28 cellular contexts compared by ENCODE assay signal in the genomic region with DNA sequence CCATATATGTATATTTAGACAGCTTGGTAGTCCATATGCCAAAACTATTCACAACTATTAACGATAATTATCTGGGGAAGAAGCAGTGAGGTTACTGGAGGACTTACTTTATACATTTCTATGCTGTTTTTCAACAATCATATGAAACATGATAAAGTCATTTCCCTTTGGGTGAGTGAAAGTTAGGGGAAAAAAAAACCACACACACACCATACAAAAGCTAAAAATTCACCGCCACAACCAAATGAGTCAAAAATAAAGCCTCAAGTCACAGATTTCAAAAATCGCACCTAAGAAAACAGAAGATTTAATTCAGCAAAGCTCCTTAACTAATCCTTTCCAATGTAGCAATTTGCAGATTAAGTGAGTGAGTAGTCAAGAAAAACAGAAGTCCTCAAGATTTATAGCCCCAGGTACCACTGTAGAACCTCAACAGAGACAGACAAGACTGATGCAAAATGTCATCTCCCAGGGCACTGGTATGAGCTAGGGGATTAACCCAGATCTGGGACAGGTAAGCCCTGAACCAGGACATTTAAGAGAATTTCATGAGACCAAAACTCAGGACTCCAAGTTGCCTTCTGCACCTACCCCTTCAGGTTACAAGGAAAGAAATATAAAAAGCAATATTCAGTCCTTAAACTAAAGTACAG. TPM values are rescaled to one million over a fixed set of nuclear protein-coding genes. Genes with fewer than 3 reads are reported as not detected.
"Had no signal": no experiment of that assay in that cellular context is flagged by ENCODE, and none has a peak within 500 bp of the region (broad histone marks: within the 10 kb centered on the region; RNA-seq: fewer than 3 reads in every experiment).

No MANE protein-coding gene starts in this region.

- H3K4me1 Mint-ChIP-seq: activated CD8-positive, alpha-beta memory T cell treated with anti-CD3 and anti-CD28 coated beads, Interleukin-2, amount 10 ng/mL, durations not matched to agents 7 days and 5 days; nephron; T-helper 17 cell had no signal

- H3K27me3 ChIP-seq: ascending aorta, brain microvascular endothelial cell, gastroesophageal sphincter, right lobe of liver, upper lobe of left lung, vagina had no signal

- H3K9me3 ChIP-seq: ascending aorta, gastroesophageal sphincter, mucosa of descending colon, right lobe of liver, upper lobe of left lung, vagina had no signal

- H3K36me3 Mint-ChIP-seq: activated CD8-positive, alpha-beta memory T cell treated with anti-CD3 and anti-CD28 coated beads, Interleukin-2, amount 10 ng/mL, durations not matched to agents 7 days and 5 days; activated naive CD8-positive, alpha-beta T cell had no signal

- ATAC-seq: activated CD8-positive, alpha-beta memory T cell treated with anti-CD3 and anti-CD28 coated beads, Interleukin-2, amount 10 ng/mL, durations not matched to agents 7 days and 5 days; activated CD8-positive, alpha-beta T cell treated with anti-CD3 and anti-CD28 coated beads, Interleukin-2, amount 10 ng/mL, durations not matched to agents 7 days and 5 days; effector memory CD8-positive, alpha-beta T cell; gastroesophageal sphincter; left cardiac atrium; left ventricle myocardium superior; mucosa of descending colon; T-helper 17 cell had no signal

- H3K9me3 Mint-ChIP-seq: activated B cell treated with CpG ODN at 0.5 μM for 24 hours; effector memory CD8-positive, alpha-beta T cell; stimulated activated naive CD8-positive, alpha-beta T cell treated with anti-CD3 and anti-CD28 coated beads, Interleukin-15, Interleukin-2, amounts not matched to agents 100 ng/mL and 50 ng/mL, for 24 hours had no signal

- H3K27me3 Mint-ChIP-seq: activated B cell treated with CpG ODN at 0.5 μM for 24 hours had no signal

- FAIRE-seq: keratinocyte had no signal

- H3K27ac ChIP-seq: ascending aorta, brain microvascular endothelial cell, gastroesophageal sphincter, right lobe of liver, skin epidermis, upper lobe of left lung, vagina had no signal

- H3K27ac Mint-ChIP-seq: activated B cell treated with CpG ODN at 0.5 μM for 24 hours; activated CD8-positive, alpha-beta memory T cell treated with anti-CD3 and anti-CD28 coated beads, Interleukin-2, amount 10 ng/mL, durations not matched to agents 7 days and 5 days; activated CD8-positive, alpha-beta T cell treated with anti-CD3 and anti-CD28 coated beads, Interleukin-2, amount 10 ng/mL, durations not matched to agents 7 days and 5 days; activated naive CD8-positive, alpha-beta T cell; effector memory CD8-positive, alpha-beta T cell; nephron; stimulated activated naive CD8-positive, alpha-beta T cell treated with anti-CD3 and anti-CD28 coated beads, Interleukin-15, Interleukin-2, amounts not matched to agents 100 ng/mL and 50 ng/mL, for 24 hours; T-helper 17 cell had no signal

- DNase-seq: activated B cell treated with CpG ODN at 0.5 μM for 24 hours; activated CD8-positive, alpha-beta memory T cell treated with anti-CD3 and anti-CD28 coated beads, Interleukin-2, amount 10 ng/mL, durations not matched to agents 7 days and 5 days; activated CD8-positive, alpha-beta T cell treated with anti-CD3 and anti-CD28 coated beads, Interleukin-2, amount 10 ng/mL, durations not matched to agents 7 days and 5 days; activated effector memory CD4-positive, alpha-beta T cell treated with Interleukin-2 at 50 U/mL for 16 hours; activated naive CD4-positive, alpha-beta T cell treated with Interleukin-2 at 50 U/mL for 16 hours; brain microvascular endothelial cell; cortex of kidney; effector memory CD8-positive, alpha-beta T cell; erythroblast; hippocampal formation; left cardiac atrium; left ventricle myocardium superior; mucosa of descending colon; right lobe of liver; stimulated activated CD4-positive, alpha-beta T cell treated with anti-CD3 and anti-CD28 coated beads, Interleukin-12 subunit alpha, Interleukin-12 subunit beta, amount 100 ng/mL, for 4 hours; stimulated activated CD4-positive, alpha-beta T cell treated with anti-CD3 and anti-CD28 coated beads, Interleukin-4, amount 100 ng/mL, for 1 hour; substantia nigra; T-helper 17 cell; T1000; upper lobe of left lung had no signal

- H3K4me1 ChIP-seq: ascending aorta, gastroesophageal sphincter, right lobe of liver, upper lobe of left lung, vagina had no signal

- H3K36me3 ChIP-seq: ascending aorta, brain microvascular endothelial cell, right lobe of liver, upper lobe of left lung, vagina had no signal

- H3K4me3 Mint-ChIP-seq: activated B cell treated with CpG ODN at 0.5 μM for 24 hours; activated CD8-positive, alpha-beta memory T cell treated with anti-CD3 and anti-CD28 coated beads, Interleukin-2, amount 10 ng/mL, durations not matched to agents 7 days and 5 days; activated CD8-positive, alpha-beta T cell treated with anti-CD3 and anti-CD28 coated beads, Interleukin-2, amount 10 ng/mL, durations not matched to agents 7 days and 5 days; activated naive CD8-positive, alpha-beta T cell; effector memory CD8-positive, alpha-beta T cell; nephron; stimulated activated naive CD8-positive, alpha-beta T cell treated with anti-CD3 and anti-CD28 coated beads, Interleukin-15, Interleukin-2, amounts not matched to agents 100 ng/mL and 50 ng/mL, for 24 hours; T-helper 17 cell had no signal

- H3K4me3 ChIP-seq: ascending aorta, gastroesophageal sphincter, mucosa of descending colon, right lobe of liver, skin epidermis, upper lobe of left lung, vagina had no signal

RNA-seq across cellular contexts. Expression of a gene that starts 35.1 kb away (rescaled TPM):
- total RNA-seq: activated CD8-positive, alpha-beta memory T cell treated with anti-CD3 and anti-CD28 coated beads, Interleukin-2, amount 10 ng/mL, durations not matched to agents 7 days and 5 days; activated CD8-positive, alpha-beta T cell treated with anti-CD3 and anti-CD28 coated beads, Interleukin-2, amount 10 ng/mL, durations not matched to agents 7 days and 5 days had no signal

RNA-seq across cellular contexts. Expression of a gene that starts 52.8 kb away (rescaled TPM):
- total RNA-seq: activated B cell treated with CpG ODN at 0.5 μM for 24 hours; activated CD8-positive, alpha-beta memory T cell treated with anti-CD3 and anti-CD28 coated beads, Interleukin-2, amount 10 ng/mL, durations not matched to agents 7 days and 5 days; activated CD8-positive, alpha-beta T cell treated with anti-CD3 and anti-CD28 coated beads, Interleukin-2, amount 10 ng/mL, durations not matched to agents 7 days and 5 days; T-helper 17 cell had no signal
